In genomic region chr3:53730565-53730964, GRCh38 we compare ENCODE assay signal across 17 cellular contexts.
DNase-seq lines count a peak whose midpoint lies in the region; ATAC-seq, FAIRE-seq and TF ChIP-seq lines count a peak whose summit lies in the region.
"Had no signal": no experiment of that assay in that cellular context is flagged by ENCODE, and none has a peak within 500 bp of the region (broad histone marks: within the 10 kb centered on the region; RNA-seq: fewer than 3 reads in every experiment).

No MANE protein-coding gene starts in this region.

- CTCF ChIA-PET in PC-3 (lab: Charles Lee) = no interaction called here
- CTCF ChIA-PET in activated CD4-positive, alpha-beta memory T cell treated with anti-CD3 and anti-CD28 coated beads for 36 hours (lab: Charles Lee) = no interaction called here

- H3K4me2 ChIP-seq in PC-3 (ENCODE audit: low read length) = no peak overlapping the region

- POLR2A ChIA-PET in PC-3 (lab: Charles Lee; ENCODE audit: unreplicated experiment) = no interaction called here
- POLR2A ChIA-PET in activated CD4-positive, alpha-beta memory T cell treated with anti-CD3 and anti-CD28 coated beads for 36 hours (lab: Charles Lee) = no interaction called here

- H3K36me3 ChIP-seq in adipocyte (ENCODE audit: control insufficient read depth, insufficient read depth, low read length, severe bottlenecking) (no peaks in the 10 kb centered on the region), heart left ventricle (no peaks in the 10 kb centered on the region), PC-3 (ENCODE audit: low read depth, low read length) (no peaks in the 10 kb centered on the region)
- H3K36me3 ChIP-seq: suprapubic skin had no signal

- H3K4me3 ChIP-seq in adipocyte (ENCODE audit: low read length) = no peak overlapping the region
- H3K4me3 ChIP-seq in heart left ventricle = no peak overlapping the region
- no peak overlapping the region for H3K4me3 ChIP-seq in PC-3 (ENCODE audit: low read length)
- H3K4me3 ChIP-seq: psoas muscle, suprapubic skin had no signal

- no peaks in the 10 kb centered on the region for H3K9me2 ChIP-seq in PC-3 (replicated peaks; ENCODE audit: low read length)

- 11 to 21% (median 16%) methylated on average over 8 of the region's 8 CpGs for WGBS in heart left ventricle, 4 donors

- no peak overlapping the region for H2AFZ ChIP-seq in PC-3 (ENCODE audit: low read length)

- H3K79me2 ChIP-seq in PC-3 (ENCODE audit: low read length) = no peaks in the 10 kb centered on the region

- ATAC-seq in heart left ventricle = peak; percentile 66 to 86 (median 82)
- ATAC-seq in PC-3 = no peak
- ATAC-seq in foreskin keratinocyte = no peak
- ATAC-seq: activated naive CD8-positive, alpha-beta T cell treated with anti-CD3 and anti-CD28 coated beads, Interleukin-2, amount 50 U/mL, for 24 hours; effector memory CD8-positive, alpha-beta T cell; WTC11 had no signal

- H3F3A ChIP-seq in PC-3 (ENCODE audit: low read length, unreplicated experiment) = no peaks in the 10 kb centered on the region

- intact Hi-C loops in heart left ventricle (cut with DNase I) = loop anchor here in 1 of 10 donors (5.0 kb wide), 1 partner anchor 62 kb away; no protein-coding TSS in a partner anchor
- intact Hi-C loops in PC-3 (cut with micrococcal nuclease) = no loop called here
- intact Hi-C loops in activated CD4-positive, alpha-beta memory T cell treated with anti-CD3 and anti-CD28 coated beads for 36 hours (cut with micrococcal nuclease) = no loop called here

- H3K4me1 ChIP-seq in adipocyte (ENCODE audit: control insufficient read depth, insufficient read depth, low read length) = no peaks in the 10 kb centered on the region
- H3K4me1 ChIP-seq in heart left ventricle = peaks cover 0 to 10% (median 2%) of the 10 kb centered on the region in 12 donors
- H3K4me1 ChIP-seq in PC-3 (ENCODE audit: insufficient read depth, low read length) = no peaks in the 10 kb centered on the region
- H3K4me1 ChIP-seq in foreskin keratinocyte = no peaks in the 10 kb centered on the region
- H3K4me1 ChIP-seq: psoas muscle, suprapubic skin had no signal

- H3K4me3 Mint-ChIP-seq in activated CD4-positive, alpha-beta memory T cell treated with anti-CD3 and anti-CD28 coated beads for 36 hours = no peak overlapping the region
- H3K4me3 Mint-ChIP-seq: activated naive CD8-positive, alpha-beta T cell treated with anti-CD3 and anti-CD28 coated beads, Interleukin-2, amount 50 U/mL, for 24 hours; effector memory CD8-positive, alpha-beta T cell; WTC11 had no signal

- H3K27ac ChIP-seq in heart left ventricle (no peak overlapping the region), PC-3 (ENCODE audit: low read length) (no peak overlapping the region), foreskin keratinocyte (no peak overlapping the region)
- H3K27ac ChIP-seq: psoas muscle, suprapubic skin had no signal

- H3K9me3 Mint-ChIP-seq in activated CD4-positive, alpha-beta memory T cell treated with anti-CD3 and anti-CD28 coated beads for 36 hours = no peaks in the 10 kb centered on the region
- H3K9me3 Mint-ChIP-seq: activated naive CD8-positive, alpha-beta T cell treated with anti-CD3 and anti-CD28 coated beads, Interleukin-2, amount 50 U/mL, for 24 hours; effector memory CD8-positive, alpha-beta T cell; WTC11 had no signal

- peak; percentile 31 for DNase-seq in GM03348 (ENCODE audit: low spot score)
- DNase-seq in adipocyte (ENCODE audit: low read depth) = peak; percentile 28
- peak; percentile 63 to 73 (median 69) for DNase-seq in heart left ventricle
- peak; percentile 59 for DNase-seq in putamen (ENCODE audit: low spot score)
- DNase-seq in PC-3 = no peak
- no peak for DNase-seq in foreskin keratinocyte
- DNase-seq in activated CD4-positive, alpha-beta memory T cell treated with anti-CD3 and anti-CD28 coated beads for 36 hours = no peak
- no peak for DNase-seq in urothelium cell line (ENCODE audit: low spot score)
- DNase-seq: activated naive CD8-positive, alpha-beta T cell treated with anti-CD3 and anti-CD28 coated beads, Interleukin-2, amount 50 U/mL, for 24 hours; activated T-cell treated with anti-CD3 and anti-CD28 coated beads for 4 hours; effector memory CD8-positive, alpha-beta T cell; mesendoderm; NCI-H1436 had no signal

- no TSS peak for BruUV-seq in PC-3 (replicated peaks; lab: Mats Ljungman, UMichigan)

- FAIRE-seq in urothelium cell line (lab: Jason Lieb, UNC) = no peak
- FAIRE-seq: D721Med had no signal

- H3K9me3 ChIP-seq in adipocyte (ENCODE audit: control insufficient read depth, low read length) (no peaks in the 10 kb centered on the region), heart left ventricle (no peaks in the 10 kb centered on the region), PC-3 (ENCODE audit: low read length) (no peaks in the 10 kb centered on the region)
- H3K9me3 ChIP-seq: psoas muscle, suprapubic skin had no signal

- H3K27ac Mint-ChIP-seq in activated CD4-positive, alpha-beta memory T cell treated with anti-CD3 and anti-CD28 coated beads for 36 hours = no peak overlapping the region
- H3K27ac Mint-ChIP-seq: activated naive CD8-positive, alpha-beta T cell treated with anti-CD3 and anti-CD28 coated beads, Interleukin-2, amount 50 U/mL, for 24 hours; effector memory CD8-positive, alpha-beta T cell; WTC11 had no signal

- H3K9ac ChIP-seq in adipocyte (ENCODE audit: low read length) (no peak overlapping the region), PC-3 (ENCODE audit: low read length) (no peak overlapping the region)

- H3K27me3 ChIP-seq in adipocyte (replicated peaks; ENCODE audit: control insufficient read depth, insufficient read depth, low read length) = peaks cover 6% of the 10 kb centered on the region
- peaks cover 0 to 17% (median 0%) of the 10 kb centered on the region in 9 donors for H3K27me3 ChIP-seq in heart left ventricle
- H3K27me3 ChIP-seq in PC-3 (ENCODE audit: low read length) = peaks cover 83% of the 10 kb centered on the region
- H3K27me3 ChIP-seq in foreskin keratinocyte = no peaks in the 10 kb centered on the region
- H3K27me3 ChIP-seq: suprapubic skin had no signal

- peaks cover 12% of the 10 kb centered on the region for H3K27me3 Mint-ChIP-seq in activated CD4-positive, alpha-beta memory T cell treated with anti-CD3 and anti-CD28 coated beads for 36 hours

- TF ChIP-seq CTCF in heart left ventricle (IDR thresholded peaks at IDR 0.05) = no peak
- no peak for TF ChIP-seq CTCF in PC-3 (conservative IDR thresholded peaks at IDR 0.05; ENCODE audit: low read depth, low read length)
- TF ChIP-seq CTCF in foreskin keratinocyte (conservative IDR thresholded peaks at IDR 0.05) = no peak

- no peak for TF ChIP-seq POLR2A in heart left ventricle (IDR thresholded peaks at IDR 0.05)

- no peaks in the 10 kb centered on the region for H4K20me1 ChIP-seq in PC-3 (ENCODE audit: low read length)

- H3K4me1 Mint-ChIP-seq in activated CD4-positive, alpha-beta memory T cell treated with anti-CD3 and anti-CD28 coated beads for 36 hours (ENCODE audit: low read depth) = no peaks in the 10 kb centered on the region
- H3K4me1 Mint-ChIP-seq: activated naive CD8-positive, alpha-beta T cell treated with anti-CD3 and anti-CD28 coated beads, Interleukin-2, amount 50 U/mL, for 24 hours; WTC11 had no signal

- no peaks in the 10 kb centered on the region for H3K36me3 Mint-ChIP-seq in activated CD4-positive, alpha-beta memory T cell treated with anti-CD3 and anti-CD28 coated beads for 36 hours
- H3K36me3 Mint-ChIP-seq: WTC11 had no signal

Comparison
In these comparisons a context has a peak if more than half of its experiments do, and no peak if none do; other contexts are left out.
1. DNase-seq: peak in GM03348 (single experiment), adipocyte (single experiment), heart left ventricle (5 of 5) and putamen (single experiment); none in PC-3 (single experiment), foreskin keratinocyte (0 of 2), activated CD4-positive, alpha-beta memory T cell treated with anti-CD3 and anti-CD28 coated beads for 36 hours (single experiment) and urothelium cell line (single experiment).
2. ATAC-seq: peak in heart left ventricle (4 of 4); none in PC-3 (single experiment) and foreskin keratinocyte (single experiment).